In the genomic region with DNA sequence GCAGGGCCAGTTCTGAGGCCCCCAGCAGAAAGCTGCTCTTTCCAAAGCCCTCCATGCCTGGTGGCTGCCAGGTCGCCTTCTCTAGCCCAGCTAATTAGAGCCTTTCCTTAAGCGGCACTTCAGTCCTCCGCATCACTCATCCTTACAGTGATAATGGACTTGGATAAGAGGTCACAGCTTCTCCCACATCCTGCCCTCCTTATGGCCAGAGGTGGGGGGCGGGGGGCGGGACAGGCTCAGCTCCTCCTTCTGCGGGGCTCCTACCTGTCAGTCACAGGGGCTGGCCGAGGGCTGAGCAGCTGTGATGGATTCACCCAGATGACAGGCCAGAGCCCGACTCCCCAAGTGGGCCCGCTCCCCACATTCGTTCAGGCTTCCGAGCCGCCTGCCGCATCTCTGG, we compare ENCODE assay signal across 17 cellular contexts. TPM values are rescaled to one million over a fixed set of nuclear protein-coding genes. Genes with fewer than 3 reads are reported as not detected.
DNase-seq lines count a peak whose midpoint lies in the region; ATAC-seq and TF ChIP-seq lines count a peak whose summit lies in the region.
"Had no signal": no experiment of that assay in that cellular context is flagged by ENCODE, and none has a peak within 500 bp of the region (broad histone marks: within the 10 kb centered on the region; RNA-seq: fewer than 3 reads in every experiment).

No MANE protein-coding gene starts in this region.

- H3K27me3 Mint-ChIP-seq in glutamatergic neuron (ENCODE audit: unreplicated experiment) = peaks cover 6% of the 10 kb centered on the region
- H3K27me3 Mint-ChIP-seq: CD4-positive, alpha-beta T cell had no signal

- H3K27ac Mint-ChIP-seq in glutamatergic neuron (ENCODE audit: unreplicated experiment) = peak overlapping the region; percentile 11
- H3K27ac Mint-ChIP-seq: CD4-positive, alpha-beta T cell had no signal

- DNase-seq in NCI-H1417 (lab: John Stamatoyannopoulos, UW) (peak in 2 of 3 experiments; percentile 16 to 23), NCI-H1417 treated with DMSO at 0.1 percent for 48 hours (lab: John Stamatoyannopoulos, UW) (no peak), NCI-H2227 treated with DMSO at 0.1 percent for 48 hours (lab: John Stamatoyannopoulos, UW) (peak; percentile 19), glutamatergic neuron (no peak), hepatic stellate cell (ENCODE audit: low spot score) (no peak), activated T-cell treated with anti-CD3 and anti-CD28 coated beads for 4 hours (no peak)
- DNase-seq: 8988T; AML-193; C1 segment of cervical spinal cord; Calu3; CD4-positive, alpha-beta T cell; DMS 273 treated with DMSO at 0.1 percent for 48 hours; DND-41; GDM1; GOT3 had no signal

- H3K36me3 Mint-ChIP-seq in glutamatergic neuron (ENCODE audit: unreplicated experiment) = no peaks in the 10 kb centered on the region

- no peak for TF ChIP-seq CTCF in glutamatergic neuron (IDR thresholded peaks at IDR 0.05; ENCODE audit: partially characterized antibody, unreplicated experiment)

- peaks cover 9% of the 10 kb centered on the region for H3K9me3 Mint-ChIP-seq in glutamatergic neuron (ENCODE audit: unreplicated experiment)
- H3K9me3 Mint-ChIP-seq: CD4-positive, alpha-beta T cell had no signal

- peak overlapping the region; percentile 52 for H3K4me3 Mint-ChIP-seq in glutamatergic neuron (ENCODE audit: unreplicated experiment)
- H3K4me3 Mint-ChIP-seq: CD4-positive, alpha-beta T cell had no signal

- H3K4me1 Mint-ChIP-seq in glutamatergic neuron (ENCODE audit: low read depth, unreplicated experiment) = peaks cover 39% of the 10 kb centered on the region

- ATAC-seq in HG03469 (IDR thresholded peaks at IDR 0.05; ENCODE audit: unreplicated experiment) = no peak
- ATAC-seq: HepG2 had no signal

RNA-seq across cellular contexts. Expression of a gene that starts 41.4 kb away (rescaled TPM):
- 0.12 TPM for total RNA-seq in glutamatergic neuron (ENCODE audit: unreplicated experiment)
- total RNA-seq: Calu3; CD4-positive, alpha-beta T cell had no signal

RNA-seq across cellular contexts. Expression of a gene that starts 42.2 kb away (rescaled TPM):
- total RNA-seq in glutamatergic neuron (ENCODE audit: unreplicated experiment) = 67.8 TPM

RNA-seq across cellular contexts. Expression of a gene that starts 54.5 kb away (rescaled TPM):
- total RNA-seq in glutamatergic neuron (ENCODE audit: unreplicated experiment) = 12.1 TPM

Comparison
In these comparisons a context has a peak if more than half of its experiments do, and no peak if none do; other contexts are left out.
1. DNase-seq: peak in NCI-H1417 (2 of 3) and NCI-H2227 treated with DMSO at 0.1 percent for 48 hours (single experiment); none in NCI-H1417 treated with DMSO at 0.1 percent for 48 hours (single experiment), glutamatergic neuron (single experiment), hepatic stellate cell (single experiment) and activated T-cell treated with anti-CD3 and anti-CD28 coated beads for 4 hours (single experiment).